ENCODE assay signal across 1 cellular context in genomic region chr15:67563961-67564570, GRCh38.
TF ChIP-seq lines count a peak whose summit lies in the region.

No MANE protein-coding gene starts in this region.

TF ChIP-seq in GM12878, 131 proteins besides CTCF, POLR2A, EP300 and RAD21:
- TF ChIP-seq CBFB (IDR thresholded peaks at IDR 0.05; ENCODE audit: low read depth) (no peak), IKZF1 (conservative IDR thresholded peaks at IDR 0.05) (0 out of 2 replicates have a peak, but pooled peaks have one; percentile 5)
